8 cellular contexts compared by ENCODE assay signal in the genomic region with DNA sequence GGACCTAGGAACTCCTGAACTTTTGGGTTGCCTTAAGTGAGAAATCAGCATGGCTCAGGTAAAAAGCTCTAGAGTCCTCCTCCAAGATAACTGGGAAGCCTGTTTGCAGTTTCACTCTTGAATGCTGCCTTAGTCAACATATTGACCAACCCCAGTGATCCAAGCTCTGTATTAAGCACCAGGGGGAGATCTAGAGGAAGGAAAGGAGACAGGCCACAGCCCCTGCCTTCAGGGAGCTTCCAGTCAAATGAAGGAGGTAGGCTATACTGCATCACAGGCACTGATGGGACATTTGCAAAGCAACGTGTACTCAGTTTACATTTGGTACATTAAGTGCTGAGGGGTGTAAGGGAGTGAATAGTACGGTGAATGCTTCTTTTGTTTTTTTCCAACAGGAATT. TPM values are rescaled to one million over a fixed set of nuclear protein-coding genes. Genes with fewer than 3 reads are reported as not detected.
DNase-seq lines count a peak whose midpoint lies in the region; ATAC-seq, FAIRE-seq and TF ChIP-seq lines count a peak whose summit lies in the region.

No MANE protein-coding gene starts in this region.

- no peak overlapping the region for H2AFZ ChIP-seq in SK-N-SH (ENCODE audit: low read depth)

- peak overlapping the region; percentile 93 for H3K27ac Mint-ChIP-seq in activated CD4-positive, alpha-beta memory T cell treated with anti-CD3 and anti-CD28 coated beads, Interleukin-2, amount 10 ng/mL, durations not matched to agents 7 days and 5 days
- H3K27ac Mint-ChIP-seq in stimulated activated naive B cell treated with anti-CD40 and anti-IgM and Interleukin-4, amounts not matched to agents 10 μg/mL and 1 μg/mL and 100 μg/mL, for 72 hours, result peak overlapping the region; percentile 95

- no peaks in the 10 kb centered on the region for H3K27me3 Mint-ChIP-seq in activated CD4-positive, alpha-beta memory T cell treated with anti-CD3 and anti-CD28 coated beads, Interleukin-2, amount 10 ng/mL, durations not matched to agents 7 days and 5 days
- no peaks in the 10 kb centered on the region for H3K27me3 Mint-ChIP-seq in stimulated activated naive B cell treated with anti-CD40 and anti-IgM and Interleukin-4, amounts not matched to agents 10 μg/mL and 1 μg/mL and 100 μg/mL, for 72 hours

- TF ChIP-seq RAD21 in SK-N-SH (IDR thresholded peaks at IDR 0.05; ENCODE audit: low read length), result no peak

- CTCF ChIA-PET in SK-N-SH (lab: Yijun Ruan, JAX), result interaction anchor here (0.6 to 23.1 kb wide), 16 partner anchors 9 to 129 kb away, joined by 3 to 272 read pairs (median 4); a partner anchor contains a TSS
- CTCF ChIA-PET in activated CD4-positive, alpha-beta memory T cell treated with anti-CD3 and anti-CD28 coated beads, Interleukin-2, amount 10 ng/mL, durations not matched to agents 7 days and 5 days (lab: Charles Lee), result interaction anchor here (0.7 to 5.7 kb wide), 11 partner anchors 9 to 441 kb away, joined by 3 to 36 read pairs (median 5); a partner anchor contains a TSS

- H3K4me1 ChIP-seq in SK-N-SH (ENCODE audit: control insufficient read depth in 1 of 2, insufficient read depth in 2 of 2, low read depth in 1 of 2, low read length in 1 of 2), result peaks cover 16 to 37% of the 10 kb centered on the region in 2 experiments; a peak in 3 of 4 replicates
- peaks cover 11% of the 10 kb centered on the region for H3K4me1 ChIP-seq in right cardiac atrium (ENCODE audit: control insufficient read depth, insufficient read depth, low read length)

- ATAC-seq in SK-N-SH treated with all-trans-retinoic acid at 6 μM for 48 hours (no peak), right cardiac atrium (no peak), HG02970 (IDR thresholded peaks at IDR 0.05; ENCODE audit: low FRiP score, unreplicated experiment) (no peak), HG03457 (IDR thresholded peaks at IDR 0.05; ENCODE audit: unreplicated experiment) (no peak)
- ATAC-seq in stimulated activated naive B cell treated with anti-CD40 and anti-IgM and Interleukin-4, amounts not matched to agents 10 μg/mL and 1 μg/mL and 100 μg/mL, for 72 hours (replicated peaks), result no peak

- peaks cover 49% of the 10 kb centered on the region for H3K36me3 Mint-ChIP-seq in activated CD4-positive, alpha-beta memory T cell treated with anti-CD3 and anti-CD28 coated beads, Interleukin-2, amount 10 ng/mL, durations not matched to agents 7 days and 5 days (ENCODE audit: low read depth)
- H3K36me3 Mint-ChIP-seq in stimulated activated naive B cell treated with anti-CD40 and anti-IgM and Interleukin-4, amounts not matched to agents 10 μg/mL and 1 μg/mL and 100 μg/mL, for 72 hours, result peaks cover 21 to 45% of the 10 kb centered on the region in 2 donors

- WGBS in SK-N-SH (ENCODE audit: low lambda C conversion rate), result 97% methylated on average over 2 of the region's 2 CpGs
- 64% methylated on average over 2 of the region's 2 CpGs for WGBS in right cardiac atrium

- peak overlapping the region; percentile 83; the same call in 1 of the 2 replicates for H3K9ac ChIP-seq in SK-N-SH

- H3K9me3 ChIP-seq in SK-N-SH (no peaks in the 10 kb centered on the region), right cardiac atrium (ENCODE audit: control insufficient read depth, low read length) (no peaks in the 10 kb centered on the region)

- H3K4me3 ChIP-seq in SK-N-SH (ENCODE audit: low read depth in 2 of 2, low read length in 1 of 2) (peak overlapping the region; percentile 77 to 78), right cardiac atrium (ENCODE audit: low read length) (peak overlapping the region; percentile 70)

- H3K4me2 ChIP-seq in SK-N-SH, result peak overlapping the region; percentile 97

- no peak for FAIRE-seq in D721Med (lab: Jason Lieb, UNC)

- intact Hi-C loops in right cardiac atrium (cut with DNase I), result no loop called here

- H3K36me3 ChIP-seq in SK-N-SH (replicated peaks in 1 of 2; ENCODE audit: control insufficient read depth in 1 of 2, insufficient read depth in 2 of 2, low read length in 1 of 2), result peaks cover 46 to 47% of the 10 kb centered on the region in 2 experiments

- no peak for DNase-seq in SK-N-SH
- peak; percentile 11 for DNase-seq in activated CD4-positive, alpha-beta memory T cell treated with anti-CD3 and anti-CD28 coated beads, Interleukin-2, amount 10 ng/mL, durations not matched to agents 7 days and 5 days
- DNase-seq in right cardiac atrium, result no peak
- no peak for DNase-seq in stimulated activated naive B cell treated with anti-CD40 and anti-IgM and Interleukin-4, amounts not matched to agents 10 μg/mL and 1 μg/mL and 100 μg/mL, for 72 hours
- DNase-seq in D721Med (ENCODE audit: insufficient read length, low spot score), result no peak

- H4K20me1 ChIP-seq in SK-N-SH (ENCODE audit: insufficient read depth), result no peaks in the 10 kb centered on the region; the same call in 1 of the 2 replicates

- H3K27ac ChIP-seq in SK-N-SH (ENCODE audit: low read depth in 2 of 2, low read length in 1 of 2) (peak overlapping the region; percentile 89 to 97; a peak in 2 of 4 replicates), right cardiac atrium (ENCODE audit: low read length) (peak overlapping the region; percentile 23)

- POLR2A ChIA-PET in SK-N-SH (lab: Yijun Ruan, JAX), result interaction anchor here (0.6 to 2.1 kb wide), 3 partner anchors 10 to 176 kb away, joined by 3 to 4 read pairs (median 4); a partner anchor contains a TSS
- POLR2A ChIA-PET in activated CD4-positive, alpha-beta memory T cell treated with anti-CD3 and anti-CD28 coated beads, Interleukin-2, amount 10 ng/mL, durations not matched to agents 7 days and 5 days (lab: Charles Lee), result interaction anchor here (0.6 to 15.2 kb wide), 14 partner anchors 7 to 1099 kb away, joined by 3 to 263 read pairs (median 12); a partner anchor contains a TSS

- peak overlapping the region; percentile 84 for H3K4me3 Mint-ChIP-seq in activated CD4-positive, alpha-beta memory T cell treated with anti-CD3 and anti-CD28 coated beads, Interleukin-2, amount 10 ng/mL, durations not matched to agents 7 days and 5 days
- peak overlapping the region; percentile 91 to 93 for H3K4me3 Mint-ChIP-seq in stimulated activated naive B cell treated with anti-CD40 and anti-IgM and Interleukin-4, amounts not matched to agents 10 μg/mL and 1 μg/mL and 100 μg/mL, for 72 hours

- TF ChIP-seq EP300 in SK-N-SH (IDR thresholded peaks at IDR 0.05; ENCODE audit: borderline replicate concordance in 1 of 2, low read depth in 1 of 2, low read length in 1 of 2), result no peak

- H3K9me3 Mint-ChIP-seq in activated CD4-positive, alpha-beta memory T cell treated with anti-CD3 and anti-CD28 coated beads, Interleukin-2, amount 10 ng/mL, durations not matched to agents 7 days and 5 days, result no peaks in the 10 kb centered on the region
- H3K9me3 Mint-ChIP-seq in stimulated activated naive B cell treated with anti-CD40 and anti-IgM and Interleukin-4, amounts not matched to agents 10 μg/mL and 1 μg/mL and 100 μg/mL, for 72 hours, result no peaks in the 10 kb centered on the region

- H3K4me1 Mint-ChIP-seq in activated CD4-positive, alpha-beta memory T cell treated with anti-CD3 and anti-CD28 coated beads, Interleukin-2, amount 10 ng/mL, durations not matched to agents 7 days and 5 days, result peaks cover 56% of the 10 kb centered on the region
- peaks cover 26 to 57% of the 10 kb centered on the region in 2 donors for H3K4me1 Mint-ChIP-seq in stimulated activated naive B cell treated with anti-CD40 and anti-IgM and Interleukin-4, amounts not matched to agents 10 μg/mL and 1 μg/mL and 100 μg/mL, for 72 hours

- H3K9me2 ChIP-seq in SK-N-SH, result no peaks in the 10 kb centered on the region

- H3F3A ChIP-seq in SK-N-SH (replicated peaks; ENCODE audit: insufficient read depth), result peaks cover 20% of the 10 kb centered on the region

- TF ChIP-seq CTCF in SK-N-SH (IDR thresholded peaks at IDR 0.05), result no peak
- no peak for TF ChIP-seq CTCF in D721Med (IDR thresholded peaks at IDR 0.05; ENCODE audit: insufficient read depth, missing control alignments)

- H3K27me3 ChIP-seq in SK-N-SH (ENCODE audit: insufficient read depth) (no peaks in the 10 kb centered on the region), right cardiac atrium (ENCODE audit: control insufficient read depth, insufficient read depth) (no peaks in the 10 kb centered on the region)

- H3K79me2 ChIP-seq in SK-N-SH (ENCODE audit: insufficient read depth), result peaks cover 41% of the 10 kb centered on the region

TF ChIP-seq in SK-N-SH, 30 proteins besides CTCF, POLR2A, EP300 and RAD21 (continues in another document):
- no peak for TF ChIP-seq POLR2AphosphoS5 (IDR thresholded peaks at IDR 0.05; ENCODE audit: low read depth, low read length)

TF ChIP-seq in SK-N-SH treated with all-trans-retinoic acid at 6 μM for 48 hours, 23 proteins besides CTCF, POLR2A, EP300 and RAD21:
- TF ChIP-seq ZNF70 (CRISPR knock-in tag; IDR thresholded peaks at IDR 0.05), result no peak
- no peak for TF ChIP-seq PPARA (CRISPR knock-in tag; IDR thresholded peaks at IDR 0.05; ENCODE audit: borderline replicate concordance)
- TF ChIP-seq OSR1 (CRISPR knock-in tag; IDR thresholded peaks at IDR 0.05), result no peak

RNA-seq across cellular contexts. Expression of a gene that starts 1.2 kb away (rescaled TPM):
- polyA plus RNA-seq in SK-N-SH (2012; rRNA removed), result 32.2 and 45.4 TPM in 2 replicates
- polyA plus RNA-seq in SK-N-SH (2012; cell fraction: cytosol; rRNA removed), result 3.9 and 5.2 TPM in 2 replicates
- polyA plus RNA-seq in SK-N-SH (2012; cell fraction: nucleus; rRNA removed), result 305 and 362 TPM in 2 replicates
- 10 to 100 TPM; 28.6 to 31.0 TPM for total RNA-seq in activated CD4-positive, alpha-beta memory T cell treated with anti-CD3 and anti-CD28 coated beads, Interleukin-2, amount 10 ng/mL, durations not matched to agents 7 days and 5 days
- 10 to 100 TPM; 10.3 to 13.0 (median 12.3) TPM for total RNA-seq in right cardiac atrium
- 16.2 TPM for polyA plus RNA-seq in right cardiac atrium

RNA-seq across cellular contexts. Expression of a gene that starts 1.4 kb away (rescaled TPM):
- polyA plus RNA-seq in SK-N-SH (2012; rRNA removed) (14.6 and 21.8 TPM in 2 replicates), right cardiac atrium (5.3 TPM)
- 7.9 and 10.3 TPM in 2 replicates for polyA plus RNA-seq in SK-N-SH (2012; cell fraction: cytosol; rRNA removed)
- 41.0 and 89.7 TPM in 2 replicates for polyA plus RNA-seq in SK-N-SH (2012; cell fraction: nucleus; rRNA removed)
- total RNA-seq in activated CD4-positive, alpha-beta memory T cell treated with anti-CD3 and anti-CD28 coated beads, Interleukin-2, amount 10 ng/mL, durations not matched to agents 7 days and 5 days, result 10 to 100 TPM; 33.7 to 45.5 TPM
- 10 to 100 TPM; 13.8 to 29.9 (median 22.4) TPM for total RNA-seq in right cardiac atrium

RNA-seq across cellular contexts. Expression of a gene that starts 25.1 kb away (rescaled TPM):
- polyA plus RNA-seq in SK-N-SH (2012; rRNA removed), result 0.25 and 0.31 TPM in 2 replicates
- polyA plus RNA-seq in SK-N-SH (2012; cell fraction: cytosol; rRNA removed), result 0.03 and 0.16 TPM in 2 replicates
- 2.4 and 2.5 TPM in 2 replicates for polyA plus RNA-seq in SK-N-SH (2012; cell fraction: nucleus; rRNA removed)
- 100 to 1,000 TPM; 780 to 786 TPM for total RNA-seq in activated CD4-positive, alpha-beta memory T cell treated with anti-CD3 and anti-CD28 coated beads, Interleukin-2, amount 10 ng/mL, durations not matched to agents 7 days and 5 days
- 1 to 10 TPM in 2 of 4 donors, under 1 TPM in 2; 0.88 to 2.8 (median 1.3) TPM for total RNA-seq in right cardiac atrium
- polyA plus RNA-seq in right cardiac atrium, result 0.45 TPM

RNA-seq across cellular contexts. Expression of a gene that starts 50.1 kb away (rescaled TPM):
- polyA plus RNA-seq in SK-N-SH (2012; rRNA removed) (35.0 and 36.6 TPM in 2 replicates), right cardiac atrium (10.5 TPM)
- polyA plus RNA-seq in SK-N-SH (2012; cell fraction: cytosol; rRNA removed), result 20.6 and 30.6 TPM in 2 replicates
- 67.2 and 75.5 TPM in 2 replicates for polyA plus RNA-seq in SK-N-SH (2012; cell fraction: nucleus; rRNA removed)
- 10 to 100 TPM; 46.1 to 47.4 TPM for total RNA-seq in activated CD4-positive, alpha-beta memory T cell treated with anti-CD3 and anti-CD28 coated beads, Interleukin-2, amount 10 ng/mL, durations not matched to agents 7 days and 5 days
- 10 to 100 TPM; 11.7 to 26.2 (median 23.4) TPM for total RNA-seq in right cardiac atrium

Comparison
In these comparisons a context has a peak if more than half of its experiments do, and no peak if none do; other contexts are left out.
1. RNA of a gene that starts 25.1 kb away (total RNA-seq): 780 to 786 TPM in activated CD4-positive, alpha-beta memory T cell treated with anti-CD3 and anti-CD28 coated beads, Interleukin-2, amount 10 ng/mL, durations not matched to agents 7 days and 5 days; 0.88 to 2.8 TPM in right cardiac atrium; every median in the first group is over 100 times any median in the second.